Comparison of ENCODE assay signal across 9 cellular contexts in genomic region chr11:17972987-17973386, GRCh38. TPM values are rescaled to one million over a fixed set of nuclear protein-coding genes. Genes with fewer than 3 reads are reported as not detected.
DNase-seq lines count a peak whose midpoint lies in the region; ATAC-seq, FAIRE-seq and TF ChIP-seq lines count a peak whose summit lies in the region.
"Had no signal": no experiment of that assay in that cellular context is flagged by ENCODE, and none has a peak within 500 bp of the region (broad histone marks: within the 10 kb centered on the region; RNA-seq: fewer than 3 reads in every experiment).

No MANE protein-coding gene starts in this region.

- H3K36me3 ChIP-seq in GM06990 (ENCODE audit: control insufficient read depth, insufficient read depth, low read length) (peaks cover 5% of the 10 kb centered on the region), left lung (peaks cover 0 to 29% of the 10 kb centered on the region in 2 donors)

- H3K27me3 Mint-ChIP-seq in immature natural killer cell (ENCODE audit: low read depth in 3 of 3), result peaks cover 0 to 1% (median 0%) of the 10 kb centered on the region in 3 donors

- H3K4me3 Mint-ChIP-seq in immature natural killer cell, result no peak overlapping the region
- H3K4me3 Mint-ChIP-seq: T-helper 1 cell treated with Interleukin-12 subunit alpha and Interleukin-12 subunit beta and Interleukin-4 antibody, amounts not matched to agents 30 μg/mL and 1 μg/mL, for 36 hours had no signal

- H3K4me1 Mint-ChIP-seq in immature natural killer cell, result no peaks in the 10 kb centered on the region

- no peaks in the 10 kb centered on the region for H3K9me3 Mint-ChIP-seq in immature natural killer cell
- H3K9me3 Mint-ChIP-seq: T-helper 1 cell treated with Interleukin-12 subunit alpha and Interleukin-12 subunit beta and Interleukin-4 antibody, amounts not matched to agents 30 μg/mL and 1 μg/mL, for 36 hours had no signal

- ATAC-seq in left lung, result peak; percentile 81

- peaks cover 19 to 38% (median 28%) of the 10 kb centered on the region in 3 donors for H3K36me3 Mint-ChIP-seq in immature natural killer cell

- no peaks in the 10 kb centered on the region for H3K27me3 ChIP-seq in GM06990 (replicated peaks; ENCODE audit: control insufficient read depth, insufficient read depth, low read length)
- no peaks in the 10 kb centered on the region for H3K27me3 ChIP-seq in left lung

- no peak overlapping the region for H3K27ac ChIP-seq in left lung

- intact Hi-C loops in left lung (cut with DNase I), result loop anchor here in 1 of 2 donors (10.0 kb wide), 1 partner anchor 208 kb away; no protein-coding TSS in a partner anchor

- no peak for FAIRE-seq in GM19239 (lab: Jason Lieb, UNC)

- no peaks in the 10 kb centered on the region for H3K9me3 ChIP-seq in left lung

- no peak overlapping the region for H3K27ac Mint-ChIP-seq in immature natural killer cell
- H3K27ac Mint-ChIP-seq: T-helper 1 cell treated with Interleukin-12 subunit alpha and Interleukin-12 subunit beta and Interleukin-4 antibody, amounts not matched to agents 30 μg/mL and 1 μg/mL, for 36 hours had no signal

- H3K4me1 ChIP-seq in left lung, result no peaks in the 10 kb centered on the region

- DNase-seq in GM06990 (ENCODE audit: extremely low read depth, insufficient read length) (no peak), NCI-H1930 (lab: John Stamatoyannopoulos, UW) (peak; percentile 13 to 22), cardiac fibroblast (ENCODE audit: low read depth in 2 of 2) (peak; percentile 76 to 88), left lung (peak in 1 of 2 donors; percentile 51), GM19239 (ENCODE audit: insufficient read length, low spot score) (no peak), immature natural killer cell (no peak), NOMO-1 treated with DMSO at 0.1 percent for 48 hours (lab: John Stamatoyannopoulos, UW; ENCODE audit: unreplicated experiment) (no peak), NCI-H510A (lab: John Stamatoyannopoulos, UW) (no peak)

- TF ChIP-seq CTCF in GM06990 (IDR thresholded peaks at IDR 0.05; ENCODE audit: insufficient read depth, low read length, poor library complexity, severe bottlenecking) (peak; percentile 54), cardiac fibroblast (IDR thresholded peaks at IDR 0.05; ENCODE audit: low read depth, low read length) (peak; percentile 89), left lung (IDR thresholded peaks at IDR 0.05) (peak; percentile 38 to 44)

- H3K4me3 ChIP-seq in GM06990 (replicated peaks; ENCODE audit: low read depth, low read length) (no peak overlapping the region), cardiac fibroblast (replicated peaks in 1 of 2; ENCODE audit: low read depth in 2 of 2, low read length in 2 of 2) (no peak overlapping the region), left lung (no peak overlapping the region)

RNA-seq across cellular contexts. Expression of gene SERGEF, which starts 39.9 kb away (rescaled TPM):
- total RNA-seq in left lung, result 10 to 100 TPM; 25.4 to 26.1 TPM
- polyA plus RNA-seq in immature natural killer cell, result 100 to 1,000 TPM in 1 of 3 donors, 10 to 100 TPM in 2; 52.0 to 104 (median 68.3) TPM

Comparison
In these comparisons a context has a peak if more than half of its experiments do, and no peak if none do; other contexts are left out.
1. DNase-seq: peak in NCI-H1930 (2 of 2) and cardiac fibroblast (2 of 2); none in GM06990 (single experiment), GM19239 (single experiment), immature natural killer cell (0 of 3), NOMO-1 treated with DMSO at 0.1 percent for 48 hours (single experiment) and NCI-H510A (single experiment).
2. Peak in every context shown above with its lines, with median percentiles within 50 percentile points of each other: CTCF ChIP-seq.